In genomic region chr6:133428299-133428698, GRCh38 we compare ENCODE assay signal across 22 cellular contexts.
DNase-seq lines count a peak whose midpoint lies in the region; ATAC-seq, FAIRE-seq and TF ChIP-seq lines count a peak whose summit lies in the region.
"Had no signal": no experiment of that assay in that cellular context is flagged by ENCODE, and none has a peak within 500 bp of the region (broad histone marks: within the 10 kb centered on the region; RNA-seq: fewer than 3 reads in every experiment).

No MANE protein-coding gene starts in this region.

- DNase-seq in HT-29 (ENCODE audit: low spot score) (peak; percentile 16), SK-MEL-5 (ENCODE audit: low read depth, low spot score) (peak; percentile 49), fibroblast of the aortic adventitia (ENCODE audit: low read depth) (peak; percentile 32), renal cortical epithelial cell (ENCODE audit: low read depth) (peak; percentile 47), NCI-H1436 (lab: John Stamatoyannopoulos, UW) (no peak), kidney (no peak)
- no peak for DNase-seq in activated naive CD4-positive, alpha-beta T cell treated with anti-CD3 and anti-CD28 coated beads, Interleukin-2, amount 50 U/mL, for 72 hours (ENCODE audit: low spot score in 2 of 2)
- DNase-seq: CD4-positive, alpha-beta T cell; DMS53; EL; H9; IMR-90; Karpas-422; NCI-H1048; NCI-H146; NCI-H2081; NCI-H2227 treated with DMSO at 0.1 percent for 48 hours; NCI-H524; SHP77 had no signal

- in situ Hi-C loops in SK-MEL-5 (cut with HindIII; ENCODE audit: low pct_unique_long_range_greater_than_20kb, low sequenced_read_pairs), result no loop called here

- no peaks in the 10 kb centered on the region for H3K9me3 Mint-ChIP-seq in activated naive CD4-positive, alpha-beta T cell treated with anti-CD3 and anti-CD28 coated beads, Interleukin-2, amount 50 U/mL, for 72 hours
- H3K9me3 Mint-ChIP-seq: H9 had no signal

- H3K27ac ChIP-seq in kidney (ENCODE audit: low read depth in 2 of 2, low read length in 2 of 2), result no peak overlapping the region
- H3K27ac ChIP-seq: A549 had no signal

- no peak for FAIRE-seq in kidney (lab: Jason Lieb, UNC)
- FAIRE-seq: A549, GM12892 had no signal

- no peaks in the 10 kb centered on the region for H3K9me3 ChIP-seq in kidney (ENCODE audit: control insufficient read depth in 1 of 2, low read length in 2 of 2)
- H3K9me3 ChIP-seq: A549 had no signal

- intact Hi-C loops in kidney (cut with DNase I), result no loop called here

- no peak overlapping the region for H3K9ac ChIP-seq in kidney (ENCODE audit: low read length in 2 of 2)

- H3K36me3 Mint-ChIP-seq in activated naive CD4-positive, alpha-beta T cell treated with anti-CD3 and anti-CD28 coated beads, Interleukin-2, amount 50 U/mL, for 72 hours, result no peaks in the 10 kb centered on the region

- H3K27ac Mint-ChIP-seq in activated naive CD4-positive, alpha-beta T cell treated with anti-CD3 and anti-CD28 coated beads, Interleukin-2, amount 50 U/mL, for 72 hours, result no peak overlapping the region
- H3K27ac Mint-ChIP-seq: CD4-positive, alpha-beta T cell; H9 had no signal

- H3K36me3 ChIP-seq in kidney (ENCODE audit: control insufficient read depth in 1 of 2, insufficient read depth in 2 of 2, low read length in 2 of 2), result no peaks in the 10 kb centered on the region

- no peak overlapping the region for H3K4me3 ChIP-seq in fibroblast of the aortic adventitia (ENCODE audit: low read depth, low read length)
- no peak overlapping the region for H3K4me3 ChIP-seq in kidney (ENCODE audit: low read length in 2 of 2)
- H3K4me3 ChIP-seq: A549 had no signal

- no peaks in the 10 kb centered on the region for H3K4me1 ChIP-seq in kidney (ENCODE audit: control insufficient read depth in 1 of 2, insufficient read depth in 1 of 2, low read depth in 1 of 2, low read length in 2 of 2)
- H3K4me1 ChIP-seq: A549 had no signal

- no peak for TF ChIP-seq CTCF in fibroblast of the aortic adventitia (IDR thresholded peaks at IDR 0.05; ENCODE audit: insufficient read depth, low read length)
- TF ChIP-seq CTCF in kidney (IDR thresholded peaks at IDR 0.05; ENCODE audit: borderline replicate concordance, extremely low read depth, insufficient read depth), result no peak

- no peak for ATAC-seq in activated naive CD4-positive, alpha-beta T cell treated with anti-CD3 and anti-CD28 coated beads, Interleukin-2, amount 50 U/mL, for 72 hours
- no peak for ATAC-seq in GM21529 (IDR thresholded peaks at IDR 0.05; ENCODE audit: unreplicated experiment)
- ATAC-seq: A549 had no signal

Comparison
In these comparisons a context has a peak if more than half of its experiments do, and no peak if none do; other contexts are left out.
1. DNase-seq: peak in HT-29 (single experiment), SK-MEL-5 (single experiment), fibroblast of the aortic adventitia (single experiment) and renal cortical epithelial cell (single experiment); none in activated naive CD4-positive, alpha-beta T cell treated with anti-CD3 and anti-CD28 coated beads, Interleukin-2, amount 50 U/mL, for 72 hours (0 of 2), NCI-H1436 (single experiment) and kidney (single experiment).